Comparison of ENCODE assay signal across 27 cellular contexts in genomic region chr5:68641211-68641610, GRCh38.
DNase-seq lines count a peak whose midpoint lies in the region; ATAC-seq, FAIRE-seq and TF ChIP-seq lines count a peak whose summit lies in the region.
"Had no signal": no experiment of that assay in that cellular context is flagged by ENCODE, and none has a peak within 500 bp of the region (broad histone marks: within the 10 kb centered on the region; RNA-seq: fewer than 3 reads in every experiment).

No MANE protein-coding gene starts in this region.

- H3K36me3 Mint-ChIP-seq in activated T-helper 1 cell treated with anti-CD3 and anti-CD28 coated beads, Interleukin-12 subunit alpha, Interleukin-12 subunit beta, Interleukin-2, Interleukin-4 antibody, amounts not matched to agents 30 ng/mL and 10 ng/mL and 1 ng/mL, durations not matched to agents 14 hours and 24 hours and 36 hours (ENCODE audit: low read depth): no peaks in the 10 kb centered on the region
- H3K36me3 Mint-ChIP-seq: activated CD4-positive, alpha-beta memory T cell treated with anti-CD3 and anti-CD28 coated beads for 36 hours; activated naive CD8-positive, alpha-beta T cell treated with anti-CD3 and anti-CD28 coated beads, Interleukin-2, amount 10 ng/mL, durations not matched to agents 7 days and 5 days; stimulated activated memory B cell treated with anti-CD40 and anti-IgM and Interleukin-4, amounts not matched to agents 10 μg/mL and 1 μg/mL and 100 μg/mL, for 72 hours had no signal

- no peaks in the 10 kb centered on the region for H3K4me1 Mint-ChIP-seq in activated T-helper 1 cell treated with anti-CD3 and anti-CD28 coated beads, Interleukin-12 subunit alpha, Interleukin-12 subunit beta, Interleukin-2, Interleukin-4 antibody, amounts not matched to agents 30 ng/mL and 10 ng/mL and 1 ng/mL, durations not matched to agents 14 hours and 24 hours and 36 hours (ENCODE audit: low read depth)
- no peaks in the 10 kb centered on the region for H3K4me1 Mint-ChIP-seq in stimulated activated naive CD8-positive, alpha-beta T cell treated with anti-CD3 and anti-CD28 coated beads, Interleukin-15, amount 100 ng/mL, for 72 hours
- H3K4me1 Mint-ChIP-seq: activated naive CD8-positive, alpha-beta T cell treated with anti-CD3 and anti-CD28 coated beads, Interleukin-2, amount 10 ng/mL, durations not matched to agents 7 days and 5 days had no signal

- intact Hi-C loops in activated T-helper 1 cell treated with anti-CD3 and anti-CD28 coated beads, Interleukin-12 subunit alpha, Interleukin-12 subunit beta, Interleukin-2, Interleukin-4 antibody, amounts not matched to agents 30 ng/mL and 10 ng/mL and 1 ng/mL, durations not matched to agents 14 hours and 24 hours and 36 hours (cut with micrococcal nuclease): no loop called here

- peak; percentile 78 for FAIRE-seq in GM12892 (lab: Jason Lieb, UNC)
- peak; percentile 44 for FAIRE-seq in GM19239 (lab: Jason Lieb, UNC)
- FAIRE-seq: endothelial cell of umbilical vein, kidney had no signal

- peak; percentile 39 for ATAC-seq in HG02588 (IDR thresholded peaks at IDR 0.05; ENCODE audit: unreplicated experiment)
- ATAC-seq in HG03439 (IDR thresholded peaks at IDR 0.05; ENCODE audit: unreplicated experiment): peak; percentile 53
- no peak for ATAC-seq in stimulated activated naive CD8-positive, alpha-beta T cell treated with anti-CD3 and anti-CD28 coated beads, Interleukin-15, amount 100 ng/mL, for 72 hours
- ATAC-seq: activated T-cell treated with anti-CD3 and anti-CD28 coated beads, Interleukin-2, amount 50 U/mL, for 4 hours; right lobe of liver; stimulated activated memory B cell treated with anti-CD40 and anti-IgM and Interleukin-4, amounts not matched to agents 10 μg/mL and 1 μg/mL and 100 μg/mL, for 72 hours had no signal

- DNase-seq in GM12892 (ENCODE audit: insufficient read length): no peak
- DNase-seq in GM19239 (ENCODE audit: insufficient read length, low spot score): no peak
- no peak for DNase-seq in iPS-NIHi11 (ENCODE audit: low spot score)
- DNase-seq in activated T-helper 1 cell treated with anti-CD3 and anti-CD28 coated beads, Interleukin-12 subunit alpha, Interleukin-12 subunit beta, Interleukin-2, Interleukin-4 antibody, amounts not matched to agents 30 ng/mL and 10 ng/mL and 1 ng/mL, durations not matched to agents 14 hours and 24 hours and 36 hours (ENCODE audit: low spot score): no peak
- DNase-seq in activated T-cell treated with anti-CD3 and anti-CD28 coated beads, Interleukin-2, amount 50 U/mL, for 1 hour: no peak
- DNase-seq in stimulated activated naive CD8-positive, alpha-beta T cell treated with anti-CD3 and anti-CD28 coated beads, Interleukin-15, amount 100 ng/mL, for 72 hours: no peak
- DNase-seq: ACHN; activated CD4-positive, alpha-beta memory T cell treated with anti-CD3 and anti-CD28 coated beads for 36 hours; activated naive CD8-positive, alpha-beta T cell treated with anti-CD3 and anti-CD28 coated beads, Interleukin-2, amount 10 ng/mL, durations not matched to agents 7 days and 5 days; activated T-cell treated with anti-CD3 and anti-CD28 coated beads, Interleukin-2, amount 50 U/mL, for 4 hours; brain microvascular endothelial cell; cortex of kidney; foreskin fibroblast; GF-D8; Karpas-422; kidney; NCI-H1105; NCI-H526 treated with DMSO at 0.1 percent for 48 hours; right lobe of liver; SHP77; T-helper 1 cell; transverse colon; WERI-Rb-1 had no signal

- no peak overlapping the region for H3K27ac Mint-ChIP-seq in activated T-helper 1 cell treated with anti-CD3 and anti-CD28 coated beads, Interleukin-12 subunit alpha, Interleukin-12 subunit beta, Interleukin-2, Interleukin-4 antibody, amounts not matched to agents 30 ng/mL and 10 ng/mL and 1 ng/mL, durations not matched to agents 14 hours and 24 hours and 36 hours
- H3K27ac Mint-ChIP-seq in stimulated activated naive CD8-positive, alpha-beta T cell treated with anti-CD3 and anti-CD28 coated beads, Interleukin-15, amount 100 ng/mL, for 72 hours: no peak overlapping the region
- H3K27ac Mint-ChIP-seq: activated CD4-positive, alpha-beta memory T cell treated with anti-CD3 and anti-CD28 coated beads for 36 hours; activated naive CD8-positive, alpha-beta T cell treated with anti-CD3 and anti-CD28 coated beads, Interleukin-2, amount 10 ng/mL, durations not matched to agents 7 days and 5 days; stimulated activated memory B cell treated with anti-CD40 and anti-IgM and Interleukin-4, amounts not matched to agents 10 μg/mL and 1 μg/mL and 100 μg/mL, for 72 hours had no signal

- peaks cover 10% of the 10 kb centered on the region for H3K27me3 Mint-ChIP-seq in activated T-helper 1 cell treated with anti-CD3 and anti-CD28 coated beads, Interleukin-12 subunit alpha, Interleukin-12 subunit beta, Interleukin-2, Interleukin-4 antibody, amounts not matched to agents 30 ng/mL and 10 ng/mL and 1 ng/mL, durations not matched to agents 14 hours and 24 hours and 36 hours (ENCODE audit: insufficient read depth)
- no peaks in the 10 kb centered on the region for H3K27me3 Mint-ChIP-seq in stimulated activated naive CD8-positive, alpha-beta T cell treated with anti-CD3 and anti-CD28 coated beads, Interleukin-15, amount 100 ng/mL, for 72 hours

- no peaks in the 10 kb centered on the region for H3K9me3 Mint-ChIP-seq in activated T-helper 1 cell treated with anti-CD3 and anti-CD28 coated beads, Interleukin-12 subunit alpha, Interleukin-12 subunit beta, Interleukin-2, Interleukin-4 antibody, amounts not matched to agents 30 ng/mL and 10 ng/mL and 1 ng/mL, durations not matched to agents 14 hours and 24 hours and 36 hours
- H3K9me3 Mint-ChIP-seq in stimulated activated naive CD8-positive, alpha-beta T cell treated with anti-CD3 and anti-CD28 coated beads, Interleukin-15, amount 100 ng/mL, for 72 hours: no peaks in the 10 kb centered on the region
- H3K9me3 Mint-ChIP-seq: activated CD4-positive, alpha-beta memory T cell treated with anti-CD3 and anti-CD28 coated beads for 36 hours; activated naive CD8-positive, alpha-beta T cell treated with anti-CD3 and anti-CD28 coated beads, Interleukin-2, amount 10 ng/mL, durations not matched to agents 7 days and 5 days; activated T-cell treated with anti-CD3 and anti-CD28 coated beads, Interleukin-2, amount 50 U/mL, for 4 hours; stimulated activated memory B cell treated with anti-CD40 and anti-IgM and Interleukin-4, amounts not matched to agents 10 μg/mL and 1 μg/mL and 100 μg/mL, for 72 hours had no signal

- no peak for TF ChIP-seq POLR2A in GM12892 (IDR thresholded peaks at IDR 0.05; ENCODE audit: low read depth, low read length)

- H3K4me3 Mint-ChIP-seq in activated T-helper 1 cell treated with anti-CD3 and anti-CD28 coated beads, Interleukin-12 subunit alpha, Interleukin-12 subunit beta, Interleukin-2, Interleukin-4 antibody, amounts not matched to agents 30 ng/mL and 10 ng/mL and 1 ng/mL, durations not matched to agents 14 hours and 24 hours and 36 hours: no peak overlapping the region
- no peak overlapping the region for H3K4me3 Mint-ChIP-seq in stimulated activated naive CD8-positive, alpha-beta T cell treated with anti-CD3 and anti-CD28 coated beads, Interleukin-15, amount 100 ng/mL, for 72 hours
- H3K4me3 Mint-ChIP-seq: activated CD4-positive, alpha-beta memory T cell treated with anti-CD3 and anti-CD28 coated beads for 36 hours; activated naive CD8-positive, alpha-beta T cell treated with anti-CD3 and anti-CD28 coated beads, Interleukin-2, amount 10 ng/mL, durations not matched to agents 7 days and 5 days; activated T-cell treated with anti-CD3 and anti-CD28 coated beads, Interleukin-2, amount 50 U/mL, for 4 hours; stimulated activated memory B cell treated with anti-CD40 and anti-IgM and Interleukin-4, amounts not matched to agents 10 μg/mL and 1 μg/mL and 100 μg/mL, for 72 hours had no signal
